In genomic region chr2:70920367-70920715, GRCh38 we compare ENCODE assay signal across 12 cellular contexts. TPM values are rescaled to one million over a fixed set of nuclear protein-coding genes. Genes with fewer than 3 reads are reported as not detected.
"Had no signal": no experiment of that assay in that cellular context is flagged by ENCODE, and none has a peak within 500 bp of the region (broad histone marks: within the 10 kb centered on the region; RNA-seq: fewer than 3 reads in every experiment).

No MANE protein-coding gene starts in this region.

- H3K4me1 ChIP-seq: foreskin keratinocyte, lower lobe of right lung, parathyroid adenoma had no signal

- H3K4me1 Mint-ChIP-seq: activated naive CD4-positive, alpha-beta T cell treated with anti-CD3 and anti-CD28 coated beads, Interleukin-2, amount 50 U/mL, for 24 hours had no signal

- H3K4me3 ChIP-seq: lower lobe of right lung had no signal

- H3K4me3 Mint-ChIP-seq: activated naive CD4-positive, alpha-beta T cell treated with anti-CD3 and anti-CD28 coated beads, Interleukin-2, amount 50 U/mL, for 24 hours; nephron had no signal

- H3K36me3 ChIP-seq: lower lobe of right lung had no signal

- H3K9ac ChIP-seq: parathyroid adenoma had no signal

- H2AFZ ChIP-seq: parathyroid adenoma had no signal

- H3K9me3 Mint-ChIP-seq: activated naive CD4-positive, alpha-beta T cell treated with anti-CD3 and anti-CD28 coated beads, Interleukin-2, amount 50 U/mL, for 24 hours; activated T-helper 2 cell treated with anti-CD3 and anti-CD28 coated beads, Interferon-gamma antibody, Interleukin-2, Interleukin-4, amounts not matched to agents 10 μg/mL and 5 μg/mL and 100 μg/mL, durations not matched to agents 14 hours and 24 hours and 36 hours had no signal

- H3K36me3 Mint-ChIP-seq: activated naive CD4-positive, alpha-beta T cell treated with anti-CD3 and anti-CD28 coated beads, Interleukin-2, amount 50 U/mL, for 24 hours had no signal

- H3K27ac Mint-ChIP-seq: activated naive CD4-positive, alpha-beta T cell treated with anti-CD3 and anti-CD28 coated beads, Interleukin-2, amount 50 U/mL, for 24 hours; activated T-helper 2 cell treated with anti-CD3 and anti-CD28 coated beads, Interferon-gamma antibody, Interleukin-2, Interleukin-4, amounts not matched to agents 10 μg/mL and 5 μg/mL and 100 μg/mL, durations not matched to agents 14 hours and 24 hours and 36 hours; nephron had no signal

- H3K9me3 ChIP-seq: lower lobe of right lung had no signal

- H3K79me2 ChIP-seq: parathyroid adenoma had no signal

- H3K27ac ChIP-seq: epithelial cell of prostate, foreskin keratinocyte, lower lobe of right lung, parathyroid adenoma had no signal

RNA-seq across cellular contexts. Expression of gene ATP6V1B1, which starts 15.4 kb away (rescaled TPM):
- total RNA-seq: activated CD8-positive, alpha-beta memory T cell treated with anti-CD3 and anti-CD28 coated beads for 36 hours; activated T-helper 2 cell treated with anti-CD3 and anti-CD28 coated beads, Interferon-gamma antibody, Interleukin-2, Interleukin-4, amounts not matched to agents 10 μg/mL and 5 μg/mL and 100 μg/mL, durations not matched to agents 14 hours and 24 hours and 36 hours; bronchial epithelial cell; dermis microvascular lymphatic vessel endothelial cell; foreskin keratinocyte; T-helper 1 cell treated with Interleukin-12 subunit alpha and Interleukin-12 subunit beta and Interleukin-4 antibody, amounts not matched to agents 30 ng/mL and 1 ng/mL, for 36 hours had no signal
- polyA plus RNA-seq: keratinocyte had no signal

RNA-seq across cellular contexts. Expression of gene VAX2, which starts 20.0 kb away (rescaled TPM):
- total RNA-seq: activated CD8-positive, alpha-beta memory T cell treated with anti-CD3 and anti-CD28 coated beads for 36 hours; activated T-helper 2 cell treated with anti-CD3 and anti-CD28 coated beads, Interferon-gamma antibody, Interleukin-2, Interleukin-4, amounts not matched to agents 10 μg/mL and 5 μg/mL and 100 μg/mL, durations not matched to agents 14 hours and 24 hours and 36 hours; bronchial epithelial cell; dermis microvascular lymphatic vessel endothelial cell; lower lobe of right lung; T-helper 1 cell treated with Interleukin-12 subunit alpha and Interleukin-12 subunit beta and Interleukin-4 antibody, amounts not matched to agents 30 ng/mL and 1 ng/mL, for 36 hours had no signal

RNA-seq across cellular contexts. Expression of gene ANKRD53, which starts 58.1 kb away (rescaled TPM):
- total RNA-seq: activated CD8-positive, alpha-beta memory T cell treated with anti-CD3 and anti-CD28 coated beads for 36 hours; activated T-helper 2 cell treated with anti-CD3 and anti-CD28 coated beads, Interferon-gamma antibody, Interleukin-2, Interleukin-4, amounts not matched to agents 10 μg/mL and 5 μg/mL and 100 μg/mL, durations not matched to agents 14 hours and 24 hours and 36 hours; bronchial epithelial cell; T-helper 1 cell treated with Interleukin-12 subunit alpha and Interleukin-12 subunit beta and Interleukin-4 antibody, amounts not matched to agents 30 ng/mL and 1 ng/mL, for 36 hours had no signal
- polyA plus RNA-seq: keratinocyte had no signal
